ENCODE assay signal across 10 cellular contexts in genomic region chr3:186060222-186060621, GRCh38. TPM values are rescaled to one million over a fixed set of nuclear protein-coding genes. Genes with fewer than 3 reads are reported as not detected.
DNase-seq lines count a peak whose midpoint lies in the region; ATAC-seq, FAIRE-seq and TF ChIP-seq lines count a peak whose summit lies in the region.
"Had no signal": no experiment of that assay in that cellular context is flagged by ENCODE, and none has a peak within 500 bp of the region (broad histone marks: within the 10 kb centered on the region; RNA-seq: fewer than 3 reads in every experiment).

No MANE protein-coding gene starts in this region.

- intact Hi-C loops in activated CD4-positive, alpha-beta memory T cell treated with anti-CD3 and anti-CD28 coated beads for 36 hours (cut with micrococcal nuclease) = loop anchor here (2.0 kb wide), 1 partner anchor 49 kb away; the partner anchor contains the start of gene ETV5

- H3K4me3 Mint-ChIP-seq in activated CD4-positive, alpha-beta memory T cell treated with anti-CD3 and anti-CD28 coated beads for 36 hours = no peak overlapping the region

- no peaks in the 10 kb centered on the region for H3K9me3 Mint-ChIP-seq in activated CD4-positive, alpha-beta memory T cell treated with anti-CD3 and anti-CD28 coated beads for 36 hours

- CTCF ChIA-PET in activated CD4-positive, alpha-beta memory T cell treated with anti-CD3 and anti-CD28 coated beads for 36 hours (lab: Charles Lee) = interaction anchor here (0.9 to 1.6 kb wide), 3 partner anchors 77 to 557 kb away, joined by 3 to 4 read pairs (median 4); no protein-coding TSS in a partner anchor

- peaks cover 8% of the 10 kb centered on the region for H3K4me1 Mint-ChIP-seq in activated CD4-positive, alpha-beta memory T cell treated with anti-CD3 and anti-CD28 coated beads for 36 hours (ENCODE audit: low read depth)

- H3K27ac ChIP-seq in brain microvascular endothelial cell = no peak overlapping the region
- H3K27ac ChIP-seq: foreskin keratinocyte, tibial artery had no signal

- peak; percentile 67 for DNase-seq in GM06990 (ENCODE audit: extremely low read depth, insufficient read length)
- peak; percentile 43 for DNase-seq in activated CD4-positive, alpha-beta memory T cell treated with anti-CD3 and anti-CD28 coated beads for 36 hours
- no peak for DNase-seq in RCC 7860 (ENCODE audit: low spot score)
- DNase-seq in brain microvascular endothelial cell = no peak
- DNase-seq in hepatic stellate cell (ENCODE audit: low spot score) = no peak
- no peak for DNase-seq in AG08396 (ENCODE audit: low spot score)
- DNase-seq: foreskin keratinocyte, tibial artery had no signal

- H3K36me3 Mint-ChIP-seq in activated CD4-positive, alpha-beta memory T cell treated with anti-CD3 and anti-CD28 coated beads for 36 hours = no peaks in the 10 kb centered on the region

- H3K4me3 ChIP-seq in GM06990 (replicated peaks; ENCODE audit: low read depth, low read length) (no peak overlapping the region), brain microvascular endothelial cell (ENCODE audit: low read depth, low read length) (no peak overlapping the region)
- H3K4me3 ChIP-seq: tibial artery had no signal

- no peak overlapping the region for H3K27ac Mint-ChIP-seq in activated CD4-positive, alpha-beta memory T cell treated with anti-CD3 and anti-CD28 coated beads for 36 hours

- TF ChIP-seq CTCF in GM06990 (IDR thresholded peaks at IDR 0.05; ENCODE audit: insufficient read depth, low read length, poor library complexity, severe bottlenecking) (no peak), brain microvascular endothelial cell (IDR thresholded peaks at IDR 0.05; ENCODE audit: low read depth, low read length, missing control alignments) (no peak)

- H3K27me3 ChIP-seq in GM06990 (replicated peaks; ENCODE audit: control insufficient read depth, insufficient read depth, low read length) (no peaks in the 10 kb centered on the region), brain microvascular endothelial cell (replicated peaks) (no peaks in the 10 kb centered on the region)
- H3K27me3 ChIP-seq: foreskin keratinocyte, tibial artery had no signal

- in situ Hi-C loops in brain microvascular endothelial cell (cut with HindIII; ENCODE audit: low pct_ligation_motif_present, low sequenced_read_pairs) = no loop called here

- H3K36me3 ChIP-seq in GM06990 (ENCODE audit: control insufficient read depth, insufficient read depth, low read length) (peaks cover 2% of the 10 kb centered on the region), brain microvascular endothelial cell (replicated peaks) (peaks cover 69% of the 10 kb centered on the region)

- H3K27me3 Mint-ChIP-seq in activated CD4-positive, alpha-beta memory T cell treated with anti-CD3 and anti-CD28 coated beads for 36 hours = peaks cover 36% of the 10 kb centered on the region

- no peak for FAIRE-seq in RCC 7860 (lab: Jason Lieb, UNC)

- POLR2A ChIA-PET in activated CD4-positive, alpha-beta memory T cell treated with anti-CD3 and anti-CD28 coated beads for 36 hours (lab: Charles Lee) = no interaction called here

- peak; percentile 64 for ATAC-seq in GM19025 (IDR thresholded peaks at IDR 0.05; ENCODE audit: low read depth, unreplicated experiment)
- ATAC-seq in HG02938 (IDR thresholded peaks at IDR 0.05; ENCODE audit: unreplicated experiment) = peak; percentile 79
- ATAC-seq: foreskin keratinocyte had no signal

RNA-seq across cellular contexts. Expression of gene ETV5, which starts 48.7 kb away (rescaled TPM):
- total RNA-seq in activated CD4-positive, alpha-beta memory T cell treated with anti-CD3 and anti-CD28 coated beads for 36 hours = 1 to 10 TPM in 1 of 2 experiments, under 1 TPM in 1; 0.74 to 1.3 TPM

Comparison
In these comparisons a context has a peak if more than half of its experiments do, and no peak if none do; other contexts are left out.
1. DNase-seq: peak in GM06990 (single experiment) and activated CD4-positive, alpha-beta memory T cell treated with anti-CD3 and anti-CD28 coated beads for 36 hours (single experiment); none in RCC 7860 (single experiment), brain microvascular endothelial cell (single experiment), hepatic stellate cell (single experiment) and AG08396 (single experiment).